ENCODE assay signal across 12 cellular contexts in genomic region chr6:168247456-168248147, GRCh38.
A peak's percentile ranks its signal among the peaks of the same experiment; 100 is the strongest.
DNase-seq lines count a peak whose midpoint lies in the region; ATAC-seq and TF ChIP-seq lines count a peak whose summit lies in the region.
"Had no signal": no experiment of that assay in that cellular context is flagged by ENCODE, and none has a peak within 500 bp of the region (broad histone marks: within the 10 kb centered on the region; RNA-seq: fewer than 3 reads in every experiment).

No MANE protein-coding gene starts in this region.

- no TSS peak for BruUV-seq in PC-3 (replicated peaks; lab: Mats Ljungman, UMichigan)

- POLR2A ChIA-PET in PC-3 (lab: Charles Lee; ENCODE audit: unreplicated experiment), result no interaction called here

- no peak overlapping the region for H3K27ac ChIP-seq in PC-3 (ENCODE audit: low read length)

- H3K79me2 ChIP-seq in PC-3 (ENCODE audit: low read length), result no peaks in the 10 kb centered on the region

- no peak overlapping the region for H3K9ac ChIP-seq in PC-3 (ENCODE audit: low read length)

- CTCF ChIA-PET in PC-3 (lab: Charles Lee), result no interaction called here

- H3K36me3 ChIP-seq in PC-3 (ENCODE audit: low read depth, low read length), result no peaks in the 10 kb centered on the region

- ATAC-seq in PC-3, result no peak

- no peaks in the 10 kb centered on the region for H3K9me3 ChIP-seq in PC-3 (ENCODE audit: low read length)

- TF ChIP-seq CTCF in PC-3 (conservative IDR thresholded peaks at IDR 0.05; ENCODE audit: low read depth, low read length), result no peak

- no peak overlapping the region for H2AFZ ChIP-seq in PC-3 (ENCODE audit: low read length)

- peak; percentile 82 for DNase-seq in DMS53 (lab: John Stamatoyannopoulos, UW)
- peak; percentile 82 for DNase-seq in NCI-H1417 treated with DMSO at 0.1 percent for 48 hours (lab: John Stamatoyannopoulos, UW)
- DNase-seq in cerebellar cortex (ENCODE audit: low spot score), result peak; percentile 83
- peak; percentile 66 for DNase-seq in renal cortical epithelial cell (ENCODE audit: low read depth)
- no peak for DNase-seq in stimulated activated CD4-positive, alpha-beta T cell treated with anti-CD3 and anti-CD28 coated beads, Interleukin-15, amount 100 ng/mL, for 24 hours
- no peak for DNase-seq in PC-3
- no peak for DNase-seq in activated T-cell treated with anti-CD3 and anti-CD28 coated beads, Interleukin-2, amount 50 U/mL, for 1 hour
- DNase-seq in stimulated activated CD4-positive, alpha-beta T cell treated with anti-CD3 and anti-CD28 coated beads, Interleukin-12 subunit alpha, Interleukin-12 subunit beta, amount 100 ng/mL, for 4 hours, result no peak
- DNase-seq: effector CD4-positive, alpha-beta T cell; NCI-H1694; stimulated activated naive CD4-positive, alpha-beta T cell treated with Interleukin-2 at 50 U/mL for 16 hours; T1000 had no signal

- intact Hi-C loops in PC-3 (cut with micrococcal nuclease), result no loop called here

- no peak overlapping the region for H3K4me2 ChIP-seq in PC-3 (ENCODE audit: low read length)

- H4K20me1 ChIP-seq in PC-3 (ENCODE audit: low read length), result no peaks in the 10 kb centered on the region

- H3K4me3 ChIP-seq in PC-3 (ENCODE audit: low read length), result no peak overlapping the region

- H3K27me3 ChIP-seq in PC-3 (ENCODE audit: low read length), result peaks cover 65% of the 10 kb centered on the region

- no peaks in the 10 kb centered on the region for H3K4me1 ChIP-seq in PC-3 (ENCODE audit: insufficient read depth, low read length)

- H3K9me2 ChIP-seq in PC-3 (replicated peaks; ENCODE audit: low read length), result no peaks in the 10 kb centered on the region

- H3F3A ChIP-seq in PC-3 (ENCODE audit: low read length, unreplicated experiment), result no peaks in the 10 kb centered on the region

Comparison
In these comparisons a context has a peak if more than half of its experiments do, and no peak if none do; other contexts are left out.
1. DNase-seq: peak in DMS53 (single experiment), NCI-H1417 treated with DMSO at 0.1 percent for 48 hours (single experiment), cerebellar cortex (single experiment) and renal cortical epithelial cell (single experiment); none in stimulated activated CD4-positive, alpha-beta T cell treated with anti-CD3 and anti-CD28 coated beads, Interleukin-15, amount 100 ng/mL, for 24 hours (single experiment), PC-3 (single experiment), activated T-cell treated with anti-CD3 and anti-CD28 coated beads, Interleukin-2, amount 50 U/mL, for 1 hour (single experiment) and stimulated activated CD4-positive, alpha-beta T cell treated with anti-CD3 and anti-CD28 coated beads, Interleukin-12 subunit alpha, Interleukin-12 subunit beta, amount 100 ng/mL, for 4 hours (single experiment).